8 cellular contexts compared by ENCODE assay signal in the genomic region with DNA sequence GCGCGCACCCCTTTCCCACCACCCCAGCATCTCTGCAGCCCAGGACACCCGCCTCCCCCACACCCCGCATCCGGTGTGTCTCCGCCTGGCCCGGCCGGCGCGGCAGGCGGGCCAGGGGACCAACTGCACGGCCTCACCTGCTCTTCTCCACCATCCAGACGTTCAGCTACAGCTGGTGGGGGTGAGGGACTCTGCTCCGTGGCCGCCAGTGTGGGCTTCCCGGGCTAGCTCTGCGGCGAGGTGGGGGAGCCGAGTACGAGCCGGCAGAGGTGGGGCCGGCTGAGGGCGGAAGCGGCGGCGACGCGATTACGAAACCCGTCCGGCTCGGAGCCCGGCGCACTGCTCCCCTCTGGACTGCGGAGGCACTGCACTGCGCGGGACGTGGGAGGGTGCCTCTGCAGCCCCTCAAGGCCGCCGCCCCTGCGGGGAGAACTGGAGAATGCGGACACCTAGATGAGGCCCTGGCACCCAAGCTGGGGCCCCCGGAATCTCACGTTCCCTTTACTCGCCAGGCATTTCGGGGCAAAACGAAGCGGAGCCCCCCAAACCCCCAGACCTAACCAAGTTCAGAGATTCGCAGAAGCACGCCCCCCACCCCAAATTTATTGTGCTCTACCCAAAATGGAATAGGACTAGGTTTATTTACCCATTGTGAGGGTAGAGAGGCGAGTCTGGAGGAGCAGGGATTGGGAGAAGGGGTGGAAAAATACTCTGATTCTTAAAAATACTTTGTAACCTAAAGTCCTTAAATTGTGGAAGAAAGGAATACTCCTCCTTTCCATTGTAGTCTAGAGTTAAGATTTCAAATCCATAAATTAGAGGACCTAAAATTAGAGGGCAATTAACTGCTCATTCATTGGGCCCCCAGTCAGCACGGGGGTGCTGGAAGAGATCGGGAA. TPM values are rescaled to one million over a fixed set of nuclear protein-coding genes. Genes with fewer than 3 reads are reported as not detected.
DNase-seq lines count a peak whose midpoint lies in the region; ATAC-seq, FAIRE-seq and TF ChIP-seq lines count a peak whose summit lies in the region.

A gene with protein sequence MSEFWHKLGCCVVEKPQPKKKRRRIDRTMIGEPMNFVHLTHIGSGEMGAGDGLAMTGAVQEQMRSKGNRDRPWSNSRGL (minus strand): TSS at position 281 of the 899 bp plus-strand sequence. CDS start 3,892 bp downstream, outside the sequence.

- DNase-seq in DMS153 treated with DMSO at 0.1 percent for 48 hours (lab: John Stamatoyannopoulos, UW; ENCODE audit: unreplicated experiment) (peak; percentile 80), RCC 7860 (ENCODE audit: low spot score) (peak; percentile 74), activated T-helper 1 cell treated with Interleukin-2 at 50 U/mL for 16 hours (ENCODE audit: low read depth) (peak; percentile 76), fibroblast of lung (ENCODE audit: low read depth in 2 of 2) (peak; percentile 77 to 83)
- DNase-seq in Jurkat, Clone E6-1 (ENCODE audit: low read depth, low spot score), result peak; percentile 84
- DNase-seq in naive thymus-derived CD8-positive, alpha-beta T cell, result peak; percentile 75 to 90 (median 82)
- peak; percentile 82 for DNase-seq in stimulated activated naive CD4-positive, alpha-beta T cell treated with Interleukin-2 at 50 U/mL for 16 hours (lab: John Stamatoyannopoulos, UW)

- no peaks in the 10 kb centered on the region for H3K27me3 Mint-ChIP-seq in naive thymus-derived CD8-positive, alpha-beta T cell

- FAIRE-seq in RCC 7860 (lab: Jason Lieb, UNC), result no peak

- H3K27ac ChIP-seq in fibroblast of lung (ENCODE audit: insufficient read depth, low read length), result peak within 1 kb of the TSS; percentile 86

- H3K9ac ChIP-seq in fibroblast of lung (ENCODE audit: insufficient read depth, low read length), result peak within 1 kb of the TSS; percentile 97

- peak within 1 kb of the TSS; percentile 72 for H2AFZ ChIP-seq in fibroblast of lung (ENCODE audit: low read length)

- peak within 1 kb of the TSS; percentile 93 to 100 (median 98) for H3K4me3 Mint-ChIP-seq in naive thymus-derived CD8-positive, alpha-beta T cell

- H3K9me3 Mint-ChIP-seq in naive thymus-derived CD8-positive, alpha-beta T cell, result no peaks in the 10 kb centered on the region

- peaks cover 15% of the 10 kb centered on the region for H3K4me1 ChIP-seq in fibroblast of lung (ENCODE audit: control insufficient read depth, extremely low read depth, insufficient read depth, low read length)

- peak; percentile 69 for ATAC-seq in GM21528 (IDR thresholded peaks at IDR 0.05; ENCODE audit: low FRiP score, unreplicated experiment)
- ATAC-seq in naive thymus-derived CD8-positive, alpha-beta T cell, result peak; percentile 77 to 84

- H3K27ac Mint-ChIP-seq in naive thymus-derived CD8-positive, alpha-beta T cell, result peak within 1 kb of the TSS; percentile 88 to 99 (median 96)

- POLR2A ChIA-PET in naive thymus-derived CD8-positive, alpha-beta T cell (lab: Charles Lee), result interaction anchor here (0.6 to 10.8 kb wide), 14 partner anchors 11 to 1173 kb away, joined by 3 to 264 read pairs (median 7); partner anchors contain the start of genes C1orf56, GABPB2, MINDY1 and RPRD2

- H3K27me3 ChIP-seq in fibroblast of lung (ENCODE audit: control insufficient read depth, insufficient read depth, low read length), result no peaks in the 10 kb centered on the region

- peaks cover 2% of the 10 kb centered on the region for H4K20me1 ChIP-seq in fibroblast of lung (ENCODE audit: control insufficient read depth, extremely low read depth, insufficient read depth, low read length)

- H3K4me1 Mint-ChIP-seq in naive thymus-derived CD8-positive, alpha-beta T cell, result peaks cover 35 to 70% (median 49%) of the 10 kb centered on the region in 4 donors

- peaks cover 52% of the 10 kb centered on the region for H3K79me2 ChIP-seq in fibroblast of lung (ENCODE audit: control insufficient read depth, insufficient read depth, low read length)

- peak within 1 kb of the TSS; percentile 100 for H3K4me2 ChIP-seq in fibroblast of lung (ENCODE audit: extremely low read depth, insufficient read depth, low read length)

- TF ChIP-seq CTCF in fibroblast of lung (conservative IDR thresholded peaks at IDR 0.05 in 1 of 2, IDR thresholded peaks at IDR 0.05 in 1 of 2; ENCODE audit: low read depth in 1 of 2, low read length in 2 of 2), result peak; percentile 64 to 69

- peak within 1 kb of the TSS; percentile 98 for H3K4me3 ChIP-seq in Jurkat, Clone E6-1 (ENCODE audit: low read length)
- peak within 1 kb of the TSS; percentile 76 to 90 (median 82) for H3K4me3 ChIP-seq in fibroblast of lung (replicated peaks in 1 of 4; ENCODE audit: control extremely low read depth in 1 of 4, insufficient read depth in 1 of 4, low read depth in 3 of 4, low read length in 4 of 4)

- peaks cover 27 to 41% (median 35%) of the 10 kb centered on the region in 3 donors for H3K36me3 Mint-ChIP-seq in naive thymus-derived CD8-positive, alpha-beta T cell

- no peaks in the 10 kb centered on the region for H3K9me3 ChIP-seq in fibroblast of lung (ENCODE audit: control insufficient read depth, insufficient read depth, low read depth, low read length)

- peaks cover 14% of the 10 kb centered on the region for H3K36me3 ChIP-seq in fibroblast of lung (ENCODE audit: control insufficient read depth, insufficient read depth, low read length)

RNA-seq across cellular contexts. Expression of the gene that starts here (rescaled TPM):
- polyA plus RNA-seq in Jurkat, Clone E6-1 (2012; ENCODE audit: insufficient read depth, insufficient read length), result 99.2 TPM
- total RNA-seq in fibroblast of lung, result 29.8 and 36.5 TPM in 2 replicates
- polyA plus RNA-seq in fibroblast of lung, result 49.9 and 55.0 TPM in 2 replicates
- 37.3 and 41.6 TPM in 2 replicates for polyA plus RNA-seq in fibroblast of lung (2012)
- polyA minus RNA-seq in fibroblast of lung (ENCODE audit: low replicate concordance), result 31.8 and 41.3 TPM in 2 replicates
- 100 to 1,000 TPM; 482 TPM for total RNA-seq in naive thymus-derived CD8-positive, alpha-beta T cell
- 10 to 100 TPM; 77.9 to 89.3 (median 80.9) TPM for polyA plus RNA-seq in naive thymus-derived CD8-positive, alpha-beta T cell

Comparison
In these comparisons a context has a peak if more than half of its experiments do, and no peak if none do; other contexts are left out.
1. Peak in every context shown above with its lines: DNase-seq, ATAC-seq, H3K4me3 ChIP-seq and H3K27ac ChIP-seq.
2. RNA of the gene that starts here (total RNA-seq): 482 TPM in naive thymus-derived CD8-positive, alpha-beta T cell; 29.8 to 36.5 TPM in fibroblast of lung; every median in the first group is over 10 times any median in the second.